1 cellular context compared by ENCODE assay signal in the genomic region with DNA sequence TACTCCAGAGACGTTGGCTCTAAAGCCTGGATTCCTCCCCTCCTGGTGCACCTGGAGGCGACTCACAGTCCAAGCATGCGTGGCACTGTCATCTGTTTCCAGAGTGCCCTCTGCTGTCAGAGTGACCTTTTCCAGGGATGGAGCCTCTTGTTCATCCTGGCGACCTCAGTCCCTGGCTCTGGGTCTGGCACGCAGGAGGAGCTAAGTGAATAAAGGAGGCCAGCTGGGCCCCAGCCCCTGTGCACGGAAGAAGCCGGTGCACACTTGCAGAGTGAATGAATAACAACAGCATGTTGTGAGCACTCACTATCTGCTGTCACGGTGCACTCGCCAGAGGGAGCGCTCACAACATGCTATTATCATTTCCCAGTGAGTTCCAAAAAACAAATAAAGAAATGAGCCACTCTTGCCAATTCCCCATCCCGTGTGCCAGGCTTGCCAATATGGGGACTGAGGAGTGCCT.
TF ChIP-seq lines count a peak whose summit lies in the region.

No MANE protein-coding gene starts in this region.

TF ChIP-seq in IMR-90, 13 proteins besides CTCF, POLR2A, EP300 and RAD21 (continued from another document):
- TF ChIP-seq RFX5 (IDR thresholded peaks at IDR 0.05; ENCODE audit: low read depth, low read length) (no peak), CEBPB (IDR thresholded peaks at IDR 0.05; ENCODE audit: low read depth, low read length) (no peak), CHD1 (IDR thresholded peaks at IDR 0.05; ENCODE audit: low read depth, low read length) (no peak), MXI1 (IDR thresholded peaks at IDR 0.05; ENCODE audit: borderline replicate concordance, low read depth, low read length) (no peak)
- TF ChIP-seq, protein P1, sequence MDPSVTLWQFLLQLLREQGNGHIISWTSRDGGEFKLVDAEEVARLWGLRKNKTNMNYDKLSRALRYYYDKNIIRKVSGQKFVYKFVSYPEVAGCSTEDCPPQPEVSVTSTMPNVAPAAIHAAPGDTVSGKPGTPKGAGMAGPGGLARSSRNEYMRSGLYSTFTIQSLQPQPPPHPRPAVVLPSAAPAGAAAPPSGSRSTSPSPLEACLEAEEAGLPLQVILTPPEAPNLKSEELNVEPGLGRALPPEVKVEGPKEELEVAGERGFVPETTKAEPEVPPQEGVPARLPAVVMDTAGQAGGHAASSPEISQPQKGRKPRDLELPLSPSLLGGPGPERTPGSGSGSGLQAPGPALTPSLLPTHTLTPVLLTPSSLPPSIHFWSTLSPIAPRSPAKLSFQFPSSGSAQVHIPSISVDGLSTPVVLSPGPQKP (IDR thresholded peaks at IDR 0.05; ENCODE audit: borderline replicate concordance, low read depth, low read length) = no peak
- TF ChIP-seq, protein P2, sequence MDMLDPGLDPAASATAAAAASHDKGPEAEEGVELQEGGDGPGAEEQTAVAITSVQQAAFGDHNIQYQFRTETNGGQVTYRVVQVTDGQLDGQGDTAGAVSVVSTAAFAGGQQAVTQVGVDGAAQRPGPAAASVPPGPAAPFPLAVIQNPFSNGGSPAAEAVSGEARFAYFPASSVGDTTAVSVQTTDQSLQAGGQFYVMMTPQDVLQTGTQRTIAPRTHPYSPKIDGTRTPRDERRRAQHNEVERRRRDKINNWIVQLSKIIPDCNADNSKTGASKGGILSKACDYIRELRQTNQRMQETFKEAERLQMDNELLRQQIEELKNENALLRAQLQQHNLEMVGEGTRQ (IDR thresholded peaks at IDR 0.05; ENCODE audit: low read depth, low read length) = no peak
TF ChIP-seq in IMR-90: peak in this region for 0.
